ENCODE assay signal across 8 cellular contexts in genomic region chr17:55285340-55286301, GRCh38. TPM values are rescaled to one million over a fixed set of nuclear protein-coding genes. Genes with fewer than 3 reads are reported as not detected.
DNase-seq lines count a peak whose midpoint lies in the region; ATAC-seq and TF ChIP-seq lines count a peak whose summit lies in the region.
"Had no signal": no experiment of that assay in that cellular context is flagged by ENCODE, and none has a peak within 500 bp of the region (broad histone marks: within the 10 kb centered on the region; RNA-seq: fewer than 3 reads in every experiment).

No MANE protein-coding gene starts in this region.

- H3K4me1 ChIP-seq in lung (ENCODE audit: control insufficient read depth in 2 of 2, insufficient read depth in 2 of 2, low read length in 2 of 2): peaks cover 14 to 58% of the 10 kb centered on the region in 2 donors
- H3K4me1 ChIP-seq in upper lobe of right lung: peaks cover 61% of the 10 kb centered on the region

- TF ChIP-seq CTCF in lung (IDR thresholded peaks at IDR 0.05; ENCODE audit: control extremely low read depth, extremely low read depth) (no peak), upper lobe of right lung (IDR thresholded peaks at IDR 0.05) (no peak)

- H3K36me3 ChIP-seq in lung (ENCODE audit: control insufficient read depth in 2 of 2, insufficient read depth in 2 of 2, low read length in 2 of 2) (no peaks in the 10 kb centered on the region), upper lobe of right lung (no peaks in the 10 kb centered on the region)

- ATAC-seq in lung (ENCODE audit: insufficient read depth, low FRiP score): peak; percentile 43
- peak; percentile 73 for ATAC-seq in upper lobe of right lung
- ATAC-seq in GM18511 (IDR thresholded peaks at IDR 0.05; ENCODE audit: unreplicated experiment): no peak
- ATAC-seq: K562 had no signal

- H3K9me3 ChIP-seq in lung (ENCODE audit: control insufficient read depth in 2 of 2, insufficient read depth in 1 of 2, low read length in 1 of 2): no peaks in the 10 kb centered on the region
- no peaks in the 10 kb centered on the region for H3K9me3 ChIP-seq in upper lobe of right lung

- no peaks in the 10 kb centered on the region for H3K27me3 ChIP-seq in lung (ENCODE audit: control insufficient read depth, insufficient read depth)
- no peaks in the 10 kb centered on the region for H3K27me3 ChIP-seq in upper lobe of right lung

- H3K4me3 ChIP-seq in lung (no peak overlapping the region), upper lobe of right lung (no peak overlapping the region)
- H3K4me3 ChIP-seq: K562 had no signal

- H3K27ac ChIP-seq in cingulate gyrus (ENCODE audit: low read depth, low read length) (peak overlapping the region; percentile 90), lung (ENCODE audit: low read depth in 1 of 2, low read length in 1 of 2) (peak overlapping the region; percentile 85 to 97), upper lobe of right lung (peak overlapping the region; percentile 86)

- intact Hi-C loops in upper lobe of right lung (cut with DNase I): no loop called here

- 35 to 55% methylated on average over 11 of the region's 11 CpGs for WGBS in lung, 2 donors

- DNase-seq in NCI-H345 (lab: John Stamatoyannopoulos, UW) (peak; percentile 87), lung (ENCODE audit: low spot score) (peak; percentile 91), upper lobe of right lung (peak; percentile 86), COLO829 (ENCODE audit: low spot score) (no peak)
- DNase-seq in effector CD8-positive, alpha-beta T cell (lab: John Stamatoyannopoulos, UW): no peak

RNA-seq across cellular contexts. Expression of gene HLF, which starts 20.9 kb away (rescaled TPM):
- total RNA-seq in lung: 10 to 100 TPM in 1 of 2 donors, 1 to 10 TPM in 1; 9.9 to 21.3 TPM
- polyA plus RNA-seq in lung: 1 to 10 TPM; 3.2 to 5.8 TPM
- 31.8 TPM for total RNA-seq in upper lobe of right lung

Comparison
In these comparisons a context has a peak if more than half of its experiments do, and no peak if none do; other contexts are left out.
1. DNase-seq: peak in NCI-H345 (single experiment), lung (single experiment) and upper lobe of right lung (single experiment); none in COLO829 (single experiment) and effector CD8-positive, alpha-beta T cell (single experiment).
2. Peak in every context shown above with its lines, with median percentiles within 50 percentile points of each other: H3K27ac ChIP-seq.